In genomic region chr3:196219194-196219969, GRCh38 we compare ENCODE assay signal across 1 cellular context.
A peak's percentile ranks its signal among the peaks of the same experiment; 100 is the strongest.
TF ChIP-seq lines count a peak whose summit lies in the region.

No MANE protein-coding gene starts in this region.

TF ChIP-seq in GM12878, 131 proteins besides CTCF, POLR2A, EP300 and RAD21 (continued from another document):
- TF ChIP-seq REST (IDR thresholded peaks at IDR 0.05; ENCODE audit: low read depth, low read length) (no peak), RELA (IDR thresholded peaks at IDR 0.05; ENCODE audit: borderline replicate concordance, partially characterized antibody) (no peak), CEBPB (IDR thresholded peaks at IDR 0.05; ENCODE audit: borderline replicate concordance in 1 of 2, low read depth in 2 of 2, low read length in 2 of 2) (no peak), NFIC (IDR thresholded peaks at IDR 0.05; ENCODE audit: low read depth, low read length) (no peak), NR2C1 (IDR thresholded peaks at IDR 0.05) (no peak), NRF1 (conservative IDR thresholded peaks at IDR 0.05; ENCODE audit: low read depth, low read length) (no peak), MTA3 (IDR thresholded peaks at IDR 0.05; ENCODE audit: borderline replicate concordance, low read length) (no peak), POLR2AphosphoS2 (IDR thresholded peaks at IDR 0.05; ENCODE audit: low read depth, low read length) (no peak), ELK1 (IDR thresholded peaks at IDR 0.05; ENCODE audit: low read depth, low read length) (no peak; the same call in 1 of the 2 replicates), FOXM1 (IDR thresholded peaks at IDR 0.05; ENCODE audit: low read depth, low read length) (no peak), EGR1 (IDR thresholded peaks at IDR 0.05; ENCODE audit: borderline replicate concordance in 1 of 2, low read depth in 2 of 2, low read length in 2 of 2) (peak in 1 of 2 experiments; percentile 72; a peak in 2 of 3 replicates), NKRF (conservative IDR thresholded peaks at IDR 0.05) (peak; percentile 52; the same call in 1 of the 2 replicates), NBN (IDR thresholded peaks at IDR 0.05) (no peak), EED (IDR thresholded peaks at IDR 0.05; ENCODE audit: low read depth) (0 out of 2 replicates have a peak, but pooled peaks have one; percentile 25), ZBED1 (IDR thresholded peaks at IDR 0.05; ENCODE audit: borderline replicate concordance) (no peak), IKZF1 (conservative IDR thresholded peaks at IDR 0.05) (peak; percentile 65), RFX5 (IDR thresholded peaks at IDR 0.05; ENCODE audit: low read depth, low read length) (no peak), TAF1 (IDR thresholded peaks at IDR 0.05; ENCODE audit: borderline replicate concordance, low read depth, low read length) (no peak), SMC3 (IDR thresholded peaks at IDR 0.05; ENCODE audit: borderline replicate concordance, low read length) (no peak; the same call in 1 of the 2 replicates), PAX5 (IDR thresholded peaks at IDR 0.05; ENCODE audit: borderline replicate concordance, low read depth, low read length) (no peak), CHD1 (IDR thresholded peaks at IDR 0.05; ENCODE audit: low read depth, low read length) (no peak), BMI1 (IDR thresholded peaks at IDR 0.05; ENCODE audit: borderline replicate concordance) (peak; percentile 77; the same call in 1 of the 2 replicates), TCF7 (IDR thresholded peaks at IDR 0.05; ENCODE audit: borderline replicate concordance) (no peak), MXI1 (IDR thresholded peaks at IDR 0.05; ENCODE audit: low read depth, low read length) (peak; percentile 84; the same call in 1 of the 2 replicates), SMAD1 (IDR thresholded peaks at IDR 0.05; ENCODE audit: low read depth, partially characterized antibody) (no peak), IKZF2 (IDR thresholded peaks at IDR 0.05) (peak in 1 of 2 experiments; percentile 18; a peak in 1 of 4 replicates), ZNF622 (IDR thresholded peaks at IDR 0.05) (no peak), STAT1 (conservative IDR thresholded peaks at IDR 0.05) (0 out of 2 replicates have a peak, but pooled peaks have one; percentile 38), RELB (IDR thresholded peaks at IDR 0.05; ENCODE audit: low read depth) (no peak), FOS (IDR thresholded peaks at IDR 0.05; ENCODE audit: borderline replicate concordance, extremely low read depth, insufficient read length) (no peak), JUNB (IDR thresholded peaks at IDR 0.05) (no peak), HDGF (IDR thresholded peaks at IDR 0.05) (no peak), SIN3A (IDR thresholded peaks at IDR 0.05; ENCODE audit: low read depth, low read length) (peak; percentile 53; the same call in 1 of the 2 replicates), RAD51 (IDR thresholded peaks at IDR 0.05) (no peak), MEF2B (IDR thresholded peaks at IDR 0.05; ENCODE audit: partially characterized antibody, poor library complexity, severe bottlenecking) (peak; percentile 90), TCF12 (IDR thresholded peaks at IDR 0.05; ENCODE audit: low read depth, low read length) (peak; percentile 55; the same call in 1 of the 2 replicates), ATF3 (IDR thresholded peaks at IDR 0.05; ENCODE audit: borderline replicate concordance, extremely low read depth, low read depth, low read length) (no peak), YY1 (IDR thresholded peaks at IDR 0.05; ENCODE audit: low read depth, low read length) (peak; percentile 13; the same call in 1 of the 2 replicates), NFYA (IDR thresholded peaks at IDR 0.05; ENCODE audit: borderline replicate concordance, low read depth, low read length) (no peak), ZNF384 (IDR thresholded peaks at IDR 0.05; ENCODE audit: borderline replicate concordance, low read depth, low read length) (no peak), NR2C2 (IDR thresholded peaks at IDR 0.05; ENCODE audit: borderline replicate concordance, control insufficient read depth, insufficient read length, low read depth) (no peak)
